Comparison of ENCODE assay signal across 1 cellular context in the genomic region with DNA sequence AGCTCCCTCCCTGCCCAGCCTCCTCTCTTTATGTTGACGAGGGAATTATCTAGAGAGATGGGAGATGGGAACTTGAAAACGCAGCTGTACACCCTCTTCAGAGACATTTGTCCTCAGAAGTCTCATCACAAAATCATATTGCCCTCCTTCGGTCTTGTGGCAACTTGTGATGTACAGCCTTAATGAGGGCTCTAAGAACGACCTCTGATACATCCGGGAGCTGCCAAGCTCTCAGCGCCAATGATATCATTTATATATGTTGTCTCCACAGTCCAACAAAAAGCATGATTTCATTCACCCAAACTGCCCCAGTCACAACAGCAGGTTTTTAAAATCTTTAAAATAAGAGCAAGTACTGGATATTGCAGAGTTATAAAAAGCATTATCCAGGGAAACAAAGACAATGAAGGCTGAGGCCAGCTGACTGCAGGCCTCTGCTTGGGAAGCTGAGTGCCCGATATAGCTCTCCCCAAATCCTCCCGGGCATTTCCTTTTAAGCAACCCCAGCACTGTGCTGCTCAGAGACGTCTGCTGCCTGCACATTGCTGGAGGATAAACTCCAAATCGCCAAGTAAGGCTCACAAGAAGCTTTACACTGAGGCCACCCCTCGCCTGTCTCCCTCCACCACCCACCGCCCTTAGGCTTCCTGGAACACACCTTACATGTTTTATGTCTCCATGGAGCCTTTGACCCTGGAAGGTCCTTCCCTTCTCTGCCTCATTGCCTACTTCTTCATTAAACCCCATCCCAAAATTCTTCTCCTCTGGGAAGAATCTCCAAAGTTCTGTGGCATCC.
TF ChIP-seq lines count a peak whose summit lies in the region.

No MANE protein-coding gene starts in this region.

TF ChIP-seq in GM23338, 12 proteins besides CTCF, POLR2A, EP300 and RAD21 (continued from another document):
- TF ChIP-seq, protein P1, sequence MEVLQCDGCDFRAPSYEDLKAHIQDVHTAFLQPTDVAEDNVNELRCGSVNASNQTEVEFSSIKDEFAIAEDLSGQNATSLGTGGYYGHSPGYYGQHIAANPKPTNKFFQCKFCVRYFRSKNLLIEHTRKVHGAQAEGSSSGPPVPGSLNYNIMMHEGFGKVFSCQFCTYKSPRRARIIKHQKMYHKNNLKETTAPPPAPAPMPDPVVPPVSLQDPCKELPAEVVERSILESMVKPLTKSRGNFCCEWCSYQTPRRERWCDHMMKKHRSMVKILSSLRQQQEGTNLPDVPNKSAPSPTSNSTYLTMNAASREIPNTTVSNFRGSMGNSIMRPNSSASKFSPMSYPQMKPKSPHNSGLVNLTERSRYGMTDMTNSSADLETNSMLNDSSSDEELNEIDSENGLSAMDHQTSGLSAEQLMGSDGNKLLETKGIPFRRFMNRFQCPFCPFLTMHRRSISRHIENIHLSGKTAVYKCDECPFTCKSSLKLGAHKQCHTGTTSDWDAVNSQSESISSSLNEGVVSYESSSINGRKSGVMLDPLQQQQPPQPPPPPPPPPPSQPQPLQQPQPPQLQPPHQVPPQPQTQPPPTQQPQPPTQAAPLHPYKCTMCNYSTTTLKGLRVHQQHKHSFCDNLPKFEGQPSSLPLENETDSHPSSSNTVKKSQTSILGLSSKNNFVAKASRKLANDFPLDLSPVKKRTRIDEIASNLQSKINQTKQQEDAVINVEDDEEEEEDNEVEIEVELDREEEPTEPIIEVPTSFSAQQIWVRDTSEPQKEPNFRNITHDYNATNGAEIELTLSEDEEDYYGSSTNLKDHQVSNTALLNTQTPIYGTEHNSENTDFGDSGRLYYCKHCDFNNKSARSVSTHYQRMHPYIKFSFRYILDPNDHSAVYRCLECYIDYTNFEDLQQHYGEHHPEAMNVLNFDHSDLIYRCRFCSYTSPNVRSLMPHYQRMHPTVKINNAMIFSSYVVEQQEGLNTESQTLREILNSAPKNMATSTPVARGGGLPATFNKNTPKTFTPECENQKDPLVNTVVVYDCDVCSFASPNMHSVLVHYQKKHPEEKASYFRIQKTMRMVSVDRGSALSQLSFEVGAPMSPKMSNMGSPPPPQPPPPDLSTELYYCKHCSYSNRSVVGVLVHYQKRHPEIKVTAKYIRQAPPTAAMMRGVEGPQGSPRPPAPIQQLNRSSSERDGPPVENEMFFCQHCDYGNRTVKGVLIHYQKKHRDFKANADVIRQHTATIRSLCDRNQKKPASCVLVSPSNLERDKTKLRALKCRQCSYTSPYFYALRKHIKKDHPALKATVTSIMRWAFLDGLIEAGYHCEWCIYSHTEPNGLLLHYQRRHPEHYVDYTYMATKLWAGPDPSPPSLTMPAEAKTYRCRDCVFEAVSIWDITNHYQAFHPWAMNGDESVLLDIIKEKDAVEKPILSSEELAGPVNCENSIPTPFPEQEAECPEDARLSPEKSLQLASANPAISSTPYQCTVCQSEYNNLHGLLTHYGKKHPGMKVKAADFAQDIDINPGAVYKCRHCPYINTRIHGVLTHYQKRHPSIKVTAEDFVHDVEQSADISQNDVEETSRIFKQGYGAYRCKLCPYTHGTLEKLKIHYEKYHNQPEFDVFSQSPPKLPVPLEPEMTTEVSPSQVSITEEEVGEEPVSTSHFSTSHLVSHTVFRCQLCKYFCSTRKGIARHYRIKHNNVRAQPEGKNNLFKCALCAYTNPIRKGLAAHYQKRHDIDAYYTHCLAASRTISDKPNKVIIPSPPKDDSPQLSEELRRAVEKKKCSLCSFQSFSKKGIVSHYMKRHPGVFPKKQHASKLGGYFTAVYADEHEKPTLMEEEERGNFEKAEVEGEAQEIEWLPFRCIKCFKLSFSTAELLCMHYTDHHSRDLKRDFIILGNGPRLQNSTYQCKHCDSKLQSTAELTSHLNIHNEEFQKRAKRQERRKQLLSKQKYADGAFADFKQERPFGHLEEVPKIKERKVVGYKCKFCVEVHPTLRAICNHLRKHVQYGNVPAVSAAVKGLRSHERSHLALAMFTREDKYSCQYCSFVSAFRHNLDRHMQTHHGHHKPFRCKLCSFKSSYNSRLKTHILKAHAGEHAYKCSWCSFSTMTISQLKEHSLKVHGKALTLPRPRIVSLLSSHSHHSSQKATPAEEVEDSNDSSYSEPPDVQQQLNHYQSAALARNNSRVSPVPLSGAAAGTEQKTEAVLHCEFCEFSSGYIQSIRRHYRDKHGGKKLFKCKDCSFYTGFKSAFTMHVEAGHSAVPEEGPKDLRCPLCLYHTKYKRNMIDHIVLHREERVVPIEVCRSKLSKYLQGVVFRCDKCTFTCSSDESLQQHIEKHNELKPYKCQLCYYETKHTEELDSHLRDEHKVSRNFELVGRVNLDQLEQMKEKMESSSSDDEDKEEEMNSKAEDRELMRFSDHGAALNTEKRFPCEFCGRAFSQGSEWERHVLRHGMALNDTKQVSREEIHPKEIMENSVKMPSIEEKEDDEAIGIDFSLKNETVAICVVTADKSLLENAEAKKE (CRISPR knock-in tag; IDR thresholded peaks at IDR 0.05), result no peak
- TF ChIP-seq EZH2 (IDR thresholded peaks at IDR 0.05; ENCODE audit: low read depth, unreplicated experiment) (no peak), STAT1 (IDR thresholded peaks at IDR 0.05; ENCODE audit: unreplicated experiment) (no peak), ZNF114 (CRISPR knock-in tag; IDR thresholded peaks at IDR 0.05) (no peak), NANOG (IDR thresholded peaks at IDR 0.05; ENCODE audit: borderline replicate concordance) (no peak), ZNF331 (CRISPR knock-in tag; IDR thresholded peaks at IDR 0.05; ENCODE audit: low read depth) (no peak), EZH2phosphoT487 (IDR thresholded peaks at IDR 0.05; ENCODE audit: unreplicated experiment) (no peak), POLR2AphosphoS5 (IDR thresholded peaks at IDR 0.05; ENCODE audit: low read depth) (no peak)
- TF ChIP-seq, protein P2, sequence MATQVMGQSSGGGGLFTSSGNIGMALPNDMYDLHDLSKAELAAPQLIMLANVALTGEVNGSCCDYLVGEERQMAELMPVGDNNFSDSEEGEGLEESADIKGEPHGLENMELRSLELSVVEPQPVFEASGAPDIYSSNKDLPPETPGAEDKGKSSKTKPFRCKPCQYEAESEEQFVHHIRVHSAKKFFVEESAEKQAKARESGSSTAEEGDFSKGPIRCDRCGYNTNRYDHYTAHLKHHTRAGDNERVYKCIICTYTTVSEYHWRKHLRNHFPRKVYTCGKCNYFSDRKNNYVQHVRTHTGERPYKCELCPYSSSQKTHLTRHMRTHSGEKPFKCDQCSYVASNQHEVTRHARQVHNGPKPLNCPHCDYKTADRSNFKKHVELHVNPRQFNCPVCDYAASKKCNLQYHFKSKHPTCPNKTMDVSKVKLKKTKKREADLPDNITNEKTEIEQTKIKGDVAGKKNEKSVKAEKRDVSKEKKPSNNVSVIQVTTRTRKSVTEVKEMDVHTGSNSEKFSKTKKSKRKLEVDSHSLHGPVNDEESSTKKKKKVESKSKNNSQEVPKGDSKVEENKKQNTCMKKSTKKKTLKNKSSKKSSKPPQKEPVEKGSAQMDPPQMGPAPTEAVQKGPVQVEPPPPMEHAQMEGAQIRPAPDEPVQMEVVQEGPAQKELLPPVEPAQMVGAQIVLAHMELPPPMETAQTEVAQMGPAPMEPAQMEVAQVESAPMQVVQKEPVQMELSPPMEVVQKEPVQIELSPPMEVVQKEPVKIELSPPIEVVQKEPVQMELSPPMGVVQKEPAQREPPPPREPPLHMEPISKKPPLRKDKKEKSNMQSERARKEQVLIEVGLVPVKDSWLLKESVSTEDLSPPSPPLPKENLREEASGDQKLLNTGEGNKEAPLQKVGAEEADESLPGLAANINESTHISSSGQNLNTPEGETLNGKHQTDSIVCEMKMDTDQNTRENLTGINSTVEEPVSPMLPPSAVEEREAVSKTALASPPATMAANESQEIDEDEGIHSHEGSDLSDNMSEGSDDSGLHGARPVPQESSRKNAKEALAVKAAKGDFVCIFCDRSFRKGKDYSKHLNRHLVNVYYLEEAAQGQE (IDR thresholded peaks at IDR 0.05; ENCODE audit: unreplicated experiment), result no peak
